In genomic region chr3:194315088-194315964, GRCh38 we compare ENCODE assay signal across 1 cellular context.
A peak's percentile ranks its signal among the peaks of the same experiment; 100 is the strongest.
TF ChIP-seq lines count a peak whose summit lies in the region.

No MANE protein-coding gene starts in this region.

TF ChIP-seq in WTC11, 78 proteins besides CTCF, POLR2A, EP300 and RAD21 (continued from another document):
- TF ChIP-seq, protein P1, sequence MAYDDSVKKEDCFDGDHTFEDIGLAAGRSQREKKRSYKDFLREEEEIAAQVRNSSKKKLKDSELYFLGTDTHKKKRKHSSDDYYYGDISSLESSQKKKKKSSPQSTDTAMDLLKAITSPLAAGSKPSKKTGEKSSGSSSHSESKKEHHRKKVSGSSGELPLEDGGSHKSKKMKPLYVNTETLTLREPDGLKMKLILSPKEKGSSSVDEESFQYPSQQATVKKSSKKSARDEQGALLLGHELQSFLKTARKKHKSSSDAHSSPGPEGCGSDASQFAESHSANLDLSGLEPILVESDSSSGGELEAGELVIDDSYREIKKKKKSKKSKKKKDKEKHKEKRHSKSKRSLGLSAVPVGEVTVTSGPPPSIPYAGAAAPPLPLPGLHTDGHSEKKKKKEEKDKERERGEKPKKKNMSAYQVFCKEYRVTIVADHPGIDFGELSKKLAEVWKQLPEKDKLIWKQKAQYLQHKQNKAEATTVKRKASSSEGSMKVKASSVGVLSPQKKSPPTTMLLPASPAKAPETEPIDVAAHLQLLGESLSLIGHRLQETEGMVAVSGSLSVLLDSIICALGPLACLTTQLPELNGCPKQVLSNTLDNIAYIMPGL (CRISPR knock-in tag; IDR thresholded peaks at IDR 0.05), result peak; percentile 84
- TF ChIP-seq ATF1 (CRISPR knock-in tag; IDR thresholded peaks at IDR 0.05) (no peak), ZNF423 (CRISPR knock-in tag; IDR thresholded peaks at IDR 0.05) (peak; percentile 78; the same call in 1 of the 2 replicates), ZNF121 (CRISPR knock-in tag; IDR thresholded peaks at IDR 0.05) (0 out of 2 replicates have a peak, but pooled peaks have one; percentile 17), CBFB (CRISPR knock-in tag; IDR thresholded peaks at IDR 0.05; ENCODE audit: low read depth) (0 out of 2 replicates have a peak, but pooled peaks have one; percentile 15), ZNF232 (CRISPR knock-in tag; IDR thresholded peaks at IDR 0.05) (no peak), NR3C1 (CRISPR knock-in tag; conservative IDR thresholded peaks at IDR 0.05; ENCODE audit: low read depth) (no peak)
- TF ChIP-seq, protein P2, sequence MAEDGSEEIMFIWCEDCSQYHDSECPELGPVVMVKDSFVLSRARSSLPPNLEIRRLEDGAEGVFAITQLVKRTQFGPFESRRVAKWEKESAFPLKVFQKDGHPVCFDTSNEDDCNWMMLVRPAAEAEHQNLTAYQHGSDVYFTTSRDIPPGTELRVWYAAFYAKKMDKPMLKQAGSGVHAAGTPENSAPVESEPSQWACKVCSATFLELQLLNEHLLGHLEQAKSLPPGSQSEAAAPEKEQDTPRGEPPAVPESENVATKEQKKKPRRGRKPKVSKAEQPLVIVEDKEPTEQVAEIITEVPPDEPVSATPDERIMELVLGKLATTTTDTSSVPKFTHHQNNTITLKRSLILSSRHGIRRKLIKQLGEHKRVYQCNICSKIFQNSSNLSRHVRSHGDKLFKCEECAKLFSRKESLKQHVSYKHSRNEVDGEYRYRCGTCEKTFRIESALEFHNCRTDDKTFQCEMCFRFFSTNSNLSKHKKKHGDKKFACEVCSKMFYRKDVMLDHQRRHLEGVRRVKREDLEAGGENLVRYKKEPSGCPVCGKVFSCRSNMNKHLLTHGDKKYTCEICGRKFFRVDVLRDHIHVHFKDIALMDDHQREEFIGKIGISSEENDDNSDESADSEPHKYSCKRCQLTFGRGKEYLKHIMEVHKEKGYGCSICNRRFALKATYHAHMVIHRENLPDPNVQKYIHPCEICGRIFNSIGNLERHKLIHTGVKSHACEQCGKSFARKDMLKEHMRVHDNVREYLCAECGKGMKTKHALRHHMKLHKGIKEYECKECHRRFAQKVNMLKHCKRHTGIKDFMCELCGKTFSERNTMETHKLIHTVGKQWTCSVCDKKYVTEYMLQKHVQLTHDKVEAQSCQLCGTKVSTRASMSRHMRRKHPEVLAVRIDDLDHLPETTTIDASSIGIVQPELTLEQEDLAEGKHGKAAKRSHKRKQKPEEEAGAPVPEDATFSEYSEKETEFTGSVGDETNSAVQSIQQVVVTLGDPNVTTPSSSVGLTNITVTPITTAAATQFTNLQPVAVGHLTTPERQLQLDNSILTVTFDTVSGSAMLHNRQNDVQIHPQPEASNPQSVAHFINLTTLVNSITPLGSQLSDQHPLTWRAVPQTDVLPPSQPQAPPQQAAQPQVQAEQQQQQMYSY (CRISPR knock-in tag; IDR thresholded peaks at IDR 0.05), result peak; percentile 90
